Comparison of ENCODE assay signal across 16 cellular contexts in the genomic region with DNA sequence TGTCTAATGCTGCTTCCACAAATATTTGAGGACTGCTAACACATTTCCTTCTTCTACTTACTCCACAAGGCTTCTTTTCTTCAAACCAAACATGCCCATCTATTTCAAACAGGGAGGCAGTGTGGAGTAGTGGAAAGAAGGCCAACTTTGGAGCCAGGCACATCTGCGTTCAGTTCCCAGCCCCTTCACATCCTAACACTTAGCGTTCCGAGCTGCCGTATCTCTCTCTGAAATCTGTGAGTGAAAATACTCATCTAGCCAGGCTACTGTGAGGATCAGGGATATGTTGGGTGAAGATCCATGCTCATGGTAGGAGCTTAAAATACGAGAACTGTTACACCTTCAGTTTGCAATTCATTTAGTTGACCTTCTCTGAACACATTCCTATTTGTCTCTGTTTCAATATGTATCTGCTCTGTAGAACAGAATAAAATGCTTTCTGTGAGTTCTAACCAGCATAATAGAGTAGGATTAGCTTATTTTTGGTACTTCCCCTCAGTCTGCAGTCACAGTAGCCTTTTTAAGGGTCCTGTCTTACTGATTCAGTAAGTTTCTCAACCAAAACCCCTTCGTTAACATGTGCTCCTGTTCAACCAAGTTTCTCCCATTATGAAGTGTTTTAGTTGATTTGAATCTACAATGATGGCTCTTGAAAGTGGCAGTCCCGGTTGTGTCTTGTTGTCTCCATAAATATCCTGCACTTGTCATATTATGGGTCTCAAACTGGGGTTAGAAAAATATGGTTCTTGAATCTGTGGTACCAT. TPM values are rescaled to one million over a fixed set of nuclear protein-coding genes. Genes with fewer than 3 reads are reported as not detected.
DNase-seq lines count a peak whose midpoint lies in the region; ATAC-seq and TF ChIP-seq lines count a peak whose summit lies in the region.
"Had no signal": no experiment of that assay in that cellular context is flagged by ENCODE, and none has a peak within 500 bp of the region (broad histone marks: within the 10 kb centered on the region; RNA-seq: fewer than 3 reads in every experiment).

No MANE protein-coding gene starts in this region.

- no peak for DNase-seq in Calu3
- DNase-seq in SJCRH30 = peak in 1 of 2 experiments; percentile 16
- peak; percentile 1 to 27 for DNase-seq in fibroblast of lung (ENCODE audit: low read depth in 2 of 2)
- DNase-seq in occipital lobe (lab: John Stamatoyannopoulos, UW) = peak; percentile 16
- no peak for DNase-seq in activated CD8-positive, alpha-beta memory T cell treated with anti-CD3 and anti-CD28 coated beads, Interleukin-2, amount 50 U/mL, for 48 hours
- no peak for DNase-seq in GM19240 (ENCODE audit: insufficient read length, low spot score)
- DNase-seq: activated CD4-positive, alpha-beta T cell treated with anti-CD3 and anti-CD28 coated beads, Interleukin-2, amount 50 U/mL, for 48 hours; activated T-cell treated with anti-CD3 and anti-CD28 coated beads, Interleukin-2, amount 50 U/mL, for 24 hours; effector memory CD8-positive, alpha-beta T cell; NCI-H2029 treated with DMSO at 0.1 percent for 48 hours; NCI-H524 treated with DMSO at 0.1 percent for 48 hours; retina; stomach had no signal

- peaks cover 11% of the 10 kb centered on the region for H3K36me3 ChIP-seq in SJCRH30
- no peaks in the 10 kb centered on the region for H3K36me3 ChIP-seq in fibroblast of lung (ENCODE audit: control insufficient read depth, insufficient read depth, low read length)
- H3K36me3 ChIP-seq: stomach had no signal

- ATAC-seq in GM21390 (IDR thresholded peaks at IDR 0.05; ENCODE audit: unreplicated experiment) (no peak), GM21576 (IDR thresholded peaks at IDR 0.05; ENCODE audit: unreplicated experiment) (no peak)
- ATAC-seq: effector memory CD8-positive, alpha-beta T cell had no signal

- no peak overlapping the region for H3K4me3 ChIP-seq in SJCRH30
- H3K4me3 ChIP-seq in fibroblast of lung (replicated peaks in 1 of 4; ENCODE audit: control extremely low read depth in 1 of 4, insufficient read depth in 1 of 4, low read depth in 3 of 4, low read length in 4 of 4) = no peak overlapping the region
- H3K4me3 ChIP-seq: stomach had no signal

- H3K27me3 Mint-ChIP-seq in Calu3 (ENCODE audit: unreplicated experiment) = peaks cover 8% of the 10 kb centered on the region

- no peak overlapping the region for H3K9ac ChIP-seq in fibroblast of lung (ENCODE audit: insufficient read depth, low read length)

- peak overlapping the region; percentile 39 for H2AFZ ChIP-seq in fibroblast of lung (ENCODE audit: low read length)

- H3K4me2 ChIP-seq in fibroblast of lung (ENCODE audit: extremely low read depth, insufficient read depth, low read length) = peak overlapping the region; percentile 51

- H3K4me1 Mint-ChIP-seq in Calu3 (ENCODE audit: low read depth, unreplicated experiment) = peaks cover 50% of the 10 kb centered on the region

- peak overlapping the region; percentile 27 for H3K4me3 Mint-ChIP-seq in Calu3 (ENCODE audit: low read depth, unreplicated experiment)
- H3K4me3 Mint-ChIP-seq: activated T-cell treated with anti-CD3 and anti-CD28 coated beads, Interleukin-2, amount 50 U/mL, for 24 hours had no signal

- H4K20me1 ChIP-seq in fibroblast of lung (ENCODE audit: control insufficient read depth, extremely low read depth, insufficient read depth, low read length) = no peaks in the 10 kb centered on the region

- H3K9me3 Mint-ChIP-seq in Calu3 (ENCODE audit: low read depth, unreplicated experiment) = peaks cover 3% of the 10 kb centered on the region
- H3K9me3 Mint-ChIP-seq: activated T-cell treated with anti-CD3 and anti-CD28 coated beads, Interleukin-2, amount 50 U/mL, for 24 hours; effector memory CD8-positive, alpha-beta T cell had no signal

- H3K9me3 ChIP-seq in SJCRH30 (replicated peaks) (no peaks in the 10 kb centered on the region), fibroblast of lung (ENCODE audit: control insufficient read depth, insufficient read depth, low read depth, low read length) (no peaks in the 10 kb centered on the region)
- H3K9me3 ChIP-seq: stomach had no signal

- no peak for TF ChIP-seq CTCF in Calu3 (IDR thresholded peaks at IDR 0.05; ENCODE audit: unreplicated experiment)
- TF ChIP-seq CTCF in fibroblast of lung (conservative IDR thresholded peaks at IDR 0.05 in 1 of 2, IDR thresholded peaks at IDR 0.05 in 1 of 2; ENCODE audit: low read depth in 1 of 2, low read length in 2 of 2) = no peak

- no peak overlapping the region for H3K27ac Mint-ChIP-seq in Calu3 (ENCODE audit: unreplicated experiment)
- H3K27ac Mint-ChIP-seq: activated T-cell treated with anti-CD3 and anti-CD28 coated beads, Interleukin-2, amount 50 U/mL, for 24 hours; effector memory CD8-positive, alpha-beta T cell had no signal

- intact Hi-C loops in Calu3 (cut with micrococcal nuclease; ENCODE audit: unreplicated experiment) = loop anchor here (5.0 to 10.0 kb wide), 2 partner anchors 246 to 414 kb away; a partner anchor contains a TSS

- CTCF ChIA-PET in Calu3 (lab: Charles Lee) = interaction anchor here (0.6 to 1.1 kb wide), 2 partner anchors 23 to 360 kb away, joined by 3 read pairs; no protein-coding TSS in a partner anchor

- H3K36me3 Mint-ChIP-seq in Calu3 (ENCODE audit: insufficient read depth, unreplicated experiment) = peaks cover 33% of the 10 kb centered on the region

- no TSS peak for BruUV-seq in Calu3 (replicated peaks; lab: Mats Ljungman, UMichigan)

- peaks cover 20% of the 10 kb centered on the region for H3K4me1 ChIP-seq in SJCRH30
- H3K4me1 ChIP-seq in fibroblast of lung (ENCODE audit: control insufficient read depth, extremely low read depth, insufficient read depth, low read length) = peaks cover 4% of the 10 kb centered on the region

- H3K27me3 ChIP-seq in SJCRH30 = no peaks in the 10 kb centered on the region
- H3K27me3 ChIP-seq in fibroblast of lung (ENCODE audit: control insufficient read depth, insufficient read depth, low read length) = no peaks in the 10 kb centered on the region

- H3K27ac ChIP-seq in SJCRH30 (peak overlapping the region; percentile 95), fibroblast of lung (ENCODE audit: insufficient read depth, low read length) (peak overlapping the region; percentile 23)
- H3K27ac ChIP-seq: stomach had no signal

- peaks cover 10% of the 10 kb centered on the region for H3K79me2 ChIP-seq in fibroblast of lung (ENCODE audit: control insufficient read depth, insufficient read depth, low read length)

RNA-seq across cellular contexts. Expression of a gene that starts 3.3 kb away (rescaled TPM):
- total RNA-seq in Calu3 (2022) (62.6 and 76.1 TPM in 2 replicates), fibroblast of lung (38.8 and 175 TPM in 2 replicates), occipital lobe (85.8 TPM)
- 1,979 and 2,085 TPM in 2 replicates for total RNA-seq in SJCRH30 (2014; rRNA removed; shearing (Covaris generic))
- polyA plus RNA-seq in fibroblast of lung = 132 and 382 TPM in 2 replicates
- polyA plus RNA-seq in fibroblast of lung (2012) = 77.2 and 230 TPM in 2 replicates
- 149 and 386 TPM in 2 replicates for polyA minus RNA-seq in fibroblast of lung (ENCODE audit: low replicate concordance)
- total RNA-seq: SK-MEL-5 had no signal

RNA-seq across cellular contexts. Expression of a gene that starts 47.7 kb away (rescaled TPM):
- total RNA-seq in Calu3 (2022) (21.6 and 22.4 TPM in 2 replicates), fibroblast of lung (8.0 and 8.3 TPM in 2 replicates), occipital lobe (14.2 TPM)
- total RNA-seq in SJCRH30 (2014; rRNA removed; shearing (Covaris generic)) = 39.4 and 39.9 TPM in 2 replicates
- polyA plus RNA-seq in fibroblast of lung = 24.5 and 27.7 TPM in 2 replicates
- 12.9 and 13.8 TPM in 2 replicates for polyA plus RNA-seq in fibroblast of lung (2012)
- 3.4 and 6.6 TPM in 2 replicates for polyA minus RNA-seq in fibroblast of lung (ENCODE audit: low replicate concordance)

Comparison
In these comparisons a context has a peak if more than half of its experiments do, and no peak if none do; other contexts are left out.
1. DNase-seq: peak in fibroblast of lung (2 of 2) and occipital lobe (single experiment); none in Calu3 (single experiment), activated CD8-positive, alpha-beta memory T cell treated with anti-CD3 and anti-CD28 coated beads, Interleukin-2, amount 50 U/mL, for 48 hours (single experiment) and GM19240 (single experiment).
2. RNA of a gene that starts 3.3 kb away (total RNA-seq): 1,979 to 2,085 TPM in SJCRH30; 85.8 TPM in occipital lobe (single experiment), 62.6 to 76.1 TPM in Calu3 and 38.8 to 175 TPM in fibroblast of lung; every median in the first group is over 10 times any median in the second.